16 cellular contexts compared by ENCODE assay signal in the genomic region with DNA sequence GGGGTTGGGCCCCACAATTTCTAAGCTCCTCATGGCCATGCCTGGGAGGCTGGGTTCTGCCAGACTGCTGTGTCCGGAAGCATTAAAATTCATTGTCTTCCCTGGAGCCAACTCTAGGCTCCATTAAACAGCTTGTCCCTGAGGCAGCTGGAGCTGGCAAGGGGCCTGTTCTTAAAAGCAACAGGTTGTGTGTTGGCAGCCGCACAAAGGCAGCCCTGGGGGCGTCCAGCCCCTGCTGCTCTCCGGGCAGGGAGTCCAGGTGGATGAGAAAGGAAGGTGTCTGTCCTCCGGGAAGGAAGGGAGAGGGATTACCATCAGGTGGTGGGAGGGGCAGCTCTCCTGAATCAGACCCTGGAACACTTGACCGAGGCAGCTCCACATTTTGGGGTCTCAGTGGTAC.
A peak's percentile ranks its signal among the peaks of the same experiment; 100 is the strongest.
DNase-seq lines count a peak whose midpoint lies in the region; ATAC-seq and TF ChIP-seq lines count a peak whose summit lies in the region.
"Had no signal": no experiment of that assay in that cellular context is flagged by ENCODE, and none has a peak within 500 bp of the region (broad histone marks: within the 10 kb centered on the region; RNA-seq: fewer than 3 reads in every experiment).

No MANE protein-coding gene starts in this region.

- H3K27ac Mint-ChIP-seq in natural killer cell (peak overlapping the region; percentile 51 to 57), mesothelial cell of epicardium (no peak overlapping the region)
- H3K27ac Mint-ChIP-seq: activated T-helper 2 cell treated with anti-CD3 and anti-CD28 coated beads, Interferon-gamma antibody, Interleukin-2, Interleukin-4, amounts not matched to agents 10 μg/mL and 5 μg/mL and 100 μg/mL, durations not matched to agents 14 hours and 24 hours and 36 hours had no signal

- H3K27me3 Mint-ChIP-seq in natural killer cell (ENCODE audit: low read depth in 2 of 2) (no peaks in the 10 kb centered on the region), mesothelial cell of epicardium (ENCODE audit: low read depth) (no peaks in the 10 kb centered on the region)

- TF ChIP-seq CTCF in natural killer cell (IDR thresholded peaks at IDR 0.05): no peak
- no peak for TF ChIP-seq CTCF in mesothelial cell of epicardium (IDR thresholded peaks at IDR 0.05; ENCODE audit: unreplicated experiment)

- DNase-seq in D341Med (ENCODE audit: low spot score): peak; percentile 42
- peak; percentile 98 for DNase-seq in NCI-H1105 treated with DMSO at 0.1 percent for 48 hours (lab: John Stamatoyannopoulos, UW)
- peak; percentile 14 for DNase-seq in NCI-H774 (lab: John Stamatoyannopoulos, UW)
- DNase-seq in natural killer cell: no peak
- no peak for DNase-seq in mesothelial cell of epicardium (ENCODE audit: low spot score in 2 of 2, unreplicated experiment in 2 of 2)
- DNase-seq in NCI-H187 (lab: John Stamatoyannopoulos, UW): no peak
- no peak for DNase-seq in NCI-H1436 (lab: John Stamatoyannopoulos, UW)
- no peak for DNase-seq in ureter (ENCODE audit: low spot score)
- DNase-seq: activated CD4-positive, alpha-beta T cell treated with anti-CD3 and anti-CD28 coated beads for 48 hours; gastrocnemius medialis; H9; MG63; PC-9; stimulated activated CD4-positive, alpha-beta T cell treated with anti-CD3 and anti-CD28 coated beads, Interleukin-2, amount 100 ng/mL, for 48 hours; stimulated activated naive CD4-positive, alpha-beta T cell treated with Interleukin-2 at 50 U/mL for 16 hours had no signal

- H3K4me3 Mint-ChIP-seq in natural killer cell: no peak overlapping the region
- no peak overlapping the region for H3K4me3 Mint-ChIP-seq in mesothelial cell of epicardium

- no peak for ATAC-seq in natural killer cell
- ATAC-seq: gastrocnemius medialis had no signal

- H3K4me1 Mint-ChIP-seq in natural killer cell (peaks cover 66 to 81% of the 10 kb centered on the region in 2 donors), mesothelial cell of epicardium (peaks cover 6% of the 10 kb centered on the region)

- no peaks in the 10 kb centered on the region for H3K36me3 Mint-ChIP-seq in natural killer cell
- peaks cover 2% of the 10 kb centered on the region for H3K36me3 Mint-ChIP-seq in mesothelial cell of epicardium

- intact Hi-C loops in natural killer cell (cut with micrococcal nuclease): no loop called here

- H3K9me3 Mint-ChIP-seq in natural killer cell: no peaks in the 10 kb centered on the region
- H3K9me3 Mint-ChIP-seq in mesothelial cell of epicardium: peaks cover 13% of the 10 kb centered on the region

Comparison
In these comparisons a context has a peak if more than half of its experiments do, and no peak if none do; other contexts are left out.
1. DNase-seq: peak in D341Med (single experiment), NCI-H1105 treated with DMSO at 0.1 percent for 48 hours (single experiment) and NCI-H774 (single experiment); none in natural killer cell (single experiment), mesothelial cell of epicardium (0 of 2), NCI-H187 (0 of 2), NCI-H1436 (single experiment) and ureter (single experiment).